In genomic region chr2:73783402-73783801, GRCh38 we compare ENCODE assay signal across 10 cellular contexts. TPM values are rescaled to one million over a fixed set of nuclear protein-coding genes. Genes with fewer than 3 reads are reported as not detected.
DNase-seq lines count a peak whose midpoint lies in the region; ATAC-seq, FAIRE-seq and TF ChIP-seq lines count a peak whose summit lies in the region.
"Not testable (repeated sequence)": the region's sequence is repeated elsewhere in the genome, so short reads cannot be mapped to it uniquely, and the experiment has no call there.
"Had no signal": no experiment of that assay in that cellular context is flagged by ENCODE, and none has a peak within 500 bp of the region (broad histone marks: within the 10 kb centered on the region; RNA-seq: fewer than 3 reads in every experiment).

No MANE protein-coding gene starts in this region.

- H3K9ac ChIP-seq in H9 (ENCODE audit: extremely low read depth, insufficient read length, low read length); SK-N-SH: not testable (repeated sequence)

- H3K79me2 ChIP-seq in H9 (ENCODE audit: insufficient read depth, low read length) = not testable (repeated sequence)
- peaks cover 14% of the 10 kb centered on the region for H3K79me2 ChIP-seq in SK-N-SH (ENCODE audit: insufficient read depth)

- not testable (repeated sequence) for H3K27me3 ChIP-seq in H9 (ENCODE audit: insufficient read depth, low read length); SK-N-SH (ENCODE audit: insufficient read depth); brain microvascular endothelial cell (replicated peaks); foreskin keratinocyte

- H3K9me3 ChIP-seq in H9 (ENCODE audit: control insufficient read depth, low read depth, low read length); SK-N-SH: not testable (repeated sequence)

- not testable (repeated sequence) for H3K79me1 ChIP-seq in H9 (ENCODE audit: insufficient read depth, low read depth, low read length, poor library complexity, severe bottlenecking)

- H3K27me3 Mint-ChIP-seq in H9 (ENCODE audit: low read depth) = not testable (repeated sequence)

- H3K4me2 ChIP-seq in H9 (ENCODE audit: insufficient read depth, insufficient read length, low read length); SK-N-SH: not testable (repeated sequence)

- H3K23me2 ChIP-seq in H9 (ENCODE audit: insufficient read length, low read depth, low read length, poor library complexity, severe bottlenecking) = not testable (repeated sequence)

- no CpG with 5 or more reads among the region's 15 CpGs for WGBS in H9 (ENCODE audit: extremely low coverage, insufficient read length, low lambda C conversion rate)
- WGBS in SK-N-SH (ENCODE audit: low lambda C conversion rate) = 74% methylated on average over 15 of the region's 15 CpGs

- H3K4me1 ChIP-seq in H9 (ENCODE audit: insufficient read depth, low read length); SK-N-SH (ENCODE audit: control insufficient read depth in 1 of 2, insufficient read depth in 2 of 2, low read depth in 1 of 2, low read length in 1 of 2); foreskin keratinocyte: not testable (repeated sequence)

- H3K9me3 Mint-ChIP-seq in H9 = not testable (repeated sequence)

- not testable (repeated sequence) for H3K36me3 ChIP-seq in SK-N-SH (replicated peaks in 1 of 2; ENCODE audit: control insufficient read depth in 1 of 2, insufficient read depth in 2 of 2, low read length in 1 of 2); brain microvascular endothelial cell (replicated peaks)

- POLR2A ChIA-PET in SK-N-SH (lab: Yijun Ruan, JAX) = not testable (repeated sequence)

- TF ChIP-seq RAD21 in SK-N-SH (IDR thresholded peaks at IDR 0.05; ENCODE audit: low read length) = not testable (repeated sequence)

- FAIRE-seq in urothelium cell line (lab: Jason Lieb, UNC) = not testable (repeated sequence)

- not testable (repeated sequence) for H2BK5ac ChIP-seq in H9 (ENCODE audit: insufficient read length, low read length)

- H3K14ac ChIP-seq in H9 (ENCODE audit: insufficient read depth, low read length) = not testable (repeated sequence)

- H2BK15ac ChIP-seq in H9 (ENCODE audit: low read depth, low read length) = not testable (repeated sequence)

- in situ Hi-C loops in brain microvascular endothelial cell (cut with HindIII; ENCODE audit: low pct_ligation_motif_present, low sequenced_read_pairs) = not testable (repeated sequence)

- H3K4me3 ChIP-seq in SK-N-SH (ENCODE audit: low read depth in 2 of 2, low read length in 1 of 2); brain microvascular endothelial cell (ENCODE audit: low read depth, low read length): not testable (repeated sequence)

- H3K23ac ChIP-seq in H9 (ENCODE audit: insufficient read length, low read depth, low read length) = not testable (repeated sequence)

- H4K20me1 ChIP-seq in H9 (ENCODE audit: control insufficient read depth, insufficient read depth, insufficient read length); SK-N-SH (ENCODE audit: insufficient read depth): not testable (repeated sequence)

- H2AFZ ChIP-seq in H9 (ENCODE audit: low read length) (peak overlapping the region; percentile 62), SK-N-SH (ENCODE audit: low read depth) (peak overlapping the region; percentile 46; the same call in 1 of the 2 replicates)

- H3K27ac ChIP-seq in H9 (ENCODE audit: insufficient read length, low read depth, low read length); SK-N-SH (ENCODE audit: low read depth in 2 of 2, low read length in 1 of 2); brain microvascular endothelial cell: not testable (repeated sequence)
- H3K27ac ChIP-seq in foreskin keratinocyte = peak overlapping the region; percentile 51

- not testable (repeated sequence) for H3K4me3 Mint-ChIP-seq in H9

- H3K9me2 ChIP-seq in SK-N-SH = not testable (repeated sequence)

- not testable (repeated sequence) for H3K36me3 Mint-ChIP-seq in H9 (ENCODE audit: insufficient read depth in 1 of 3, low read depth in 3 of 3)

- H3F3A ChIP-seq in SK-N-SH (replicated peaks; ENCODE audit: insufficient read depth) = not testable (repeated sequence)

- not testable (repeated sequence) for H2BK20ac ChIP-seq in H9 (ENCODE audit: low read depth, low read length, poor library complexity, severe bottlenecking)

- not testable (repeated sequence) for H3K4ac ChIP-seq in H9 (ENCODE audit: low read depth, low read length)

- H3K18ac ChIP-seq in H9 (ENCODE audit: insufficient read length, low read depth, low read length) = not testable (repeated sequence)

- not testable (repeated sequence) for TF ChIP-seq CTCF in H9 (conservative IDR thresholded peaks at IDR 0.05); SK-N-SH (IDR thresholded peaks at IDR 0.05); brain microvascular endothelial cell (IDR thresholded peaks at IDR 0.05; ENCODE audit: low read depth, low read length, missing control alignments); foreskin keratinocyte (conservative IDR thresholded peaks at IDR 0.05)

- H2BK120ac ChIP-seq in H9 (ENCODE audit: low read depth, low read length, poor library complexity, severe bottlenecking) = not testable (repeated sequence)

- H4K8ac ChIP-seq in H9 (replicated peaks; ENCODE audit: insufficient read length, low read depth, low read length) = not testable (repeated sequence)

- not testable (repeated sequence) for H3K56ac ChIP-seq in H9 (ENCODE audit: insufficient read length, low read depth, low read length)

- peak; percentile 35 for ATAC-seq in foreskin keratinocyte

- CTCF ChIA-PET in SK-N-SH (lab: Yijun Ruan, JAX) = not testable (repeated sequence)

- not testable (repeated sequence) for H4K5ac ChIP-seq in H9 (ENCODE audit: insufficient read length, low read depth, low read length)

- not testable (repeated sequence) for H3T11ph ChIP-seq in H9 (ENCODE audit: low read length)

- not testable (repeated sequence) for H3K4me1 Mint-ChIP-seq in H9

- H2AK5ac ChIP-seq in H9 (ENCODE audit: insufficient read length, low read length) = not testable (repeated sequence)

- H3K27ac Mint-ChIP-seq in H9 = not testable (repeated sequence)

- H2BK12ac ChIP-seq in H9 (ENCODE audit: insufficient read length, low read depth, low read length) = not testable (repeated sequence)

- not testable (repeated sequence) for TF ChIP-seq EP300 in SK-N-SH (IDR thresholded peaks at IDR 0.05; ENCODE audit: borderline replicate concordance in 1 of 2, low read depth in 1 of 2, low read length in 1 of 2)

- DNase-seq in EH (ENCODE audit: low read depth) = peak; percentile 20
- peak; percentile 29 for DNase-seq in H9
- DNase-seq in NCI-H460 (ENCODE audit: extremely low read depth, low read depth) = peak; percentile 17
- DNase-seq in SK-N-SH = not testable (repeated sequence)
- peak; percentile 38 for DNase-seq in brain microvascular endothelial cell
- DNase-seq in foreskin keratinocyte = peak in 1 of 2 donors; percentile 68
- peak; percentile 4 for DNase-seq in myocyte (ENCODE audit: low read depth)
- peak; percentile 41 for DNase-seq in urothelium cell line (ENCODE audit: low spot score)

- H4K91ac ChIP-seq in H9 (ENCODE audit: insufficient read length, low read depth, low read length) = not testable (repeated sequence)

RNA-seq across cellular contexts. Expression of gene C2orf78, which starts 0.6 kb away (rescaled TPM):
- total RNA-seq in H9 (2021) (0.07 and 0.09 TPM in 2 replicates), foreskin keratinocyte (not detected in 2 replicates), myocyte (not detected in 2 replicates)
- total RNA-seq in NCI-H460 (2014; rRNA removed; shearing (Covaris generic)) = not detected in 2 replicates
- polyA plus RNA-seq in NCI-H460 (2014; cell fraction: nucleus; rRNA removed) = not detected in 2 replicates
- polyA plus RNA-seq in SK-N-SH (2012; rRNA removed) (0.02 and 0.06 TPM in 2 replicates), foreskin keratinocyte (not detected in 2 replicates)
- polyA plus RNA-seq in SK-N-SH (2012; cell fraction: cytosol; rRNA removed) = 0.03 TPM in 2 replicates
- not detected in 2 replicates for polyA plus RNA-seq in SK-N-SH (2012; cell fraction: nucleus; rRNA removed)
- not detected for polyA plus RNA-seq in myocyte (2012)
- total RNA-seq: CD4-positive, alpha-beta T cell; IMR-90 had no signal

RNA-seq across cellular contexts. Expression of gene DUSP11, which starts 3.5 kb away (rescaled TPM):
- total RNA-seq in H9 (2021) (21.4 and 22.8 TPM in 2 replicates), foreskin keratinocyte (71.0 and 88.9 TPM in 2 replicates), myocyte (21.4 and 33.2 TPM in 2 replicates)
- total RNA-seq in NCI-H460 (2014; rRNA removed; shearing (Covaris generic)) = 35.0 and 36.6 TPM in 2 replicates
- polyA plus RNA-seq in NCI-H460 (2014; cell fraction: nucleus; rRNA removed) = 9.0 and 11.4 TPM in 2 replicates
- polyA plus RNA-seq in SK-N-SH (2012; rRNA removed) (14.4 and 19.3 TPM in 2 replicates), foreskin keratinocyte (64.1 and 73.5 TPM in 2 replicates)
- 19.8 and 23.0 TPM in 2 replicates for polyA plus RNA-seq in SK-N-SH (2012; cell fraction: cytosol; rRNA removed)
- 6.7 and 11.1 TPM in 2 replicates for polyA plus RNA-seq in SK-N-SH (2012; cell fraction: nucleus; rRNA removed)
- polyA plus RNA-seq in myocyte (2012) = 21.2 TPM

RNA-seq across cellular contexts. Expression of gene STAMBP, which starts 45.4 kb away (rescaled TPM):
- total RNA-seq in H9 (2021) = 45.2 and 45.5 TPM in 2 replicates
- total RNA-seq in NCI-H460 (2014; rRNA removed; shearing (Covaris generic)) = 81.2 and 88.6 TPM in 2 replicates
- 39.2 and 58.7 TPM in 2 replicates for polyA plus RNA-seq in NCI-H460 (2014; cell fraction: nucleus; rRNA removed)
- 42.2 and 54.5 TPM in 2 replicates for polyA plus RNA-seq in SK-N-SH (2012; rRNA removed)
- 49.8 and 49.9 TPM in 2 replicates for polyA plus RNA-seq in SK-N-SH (2012; cell fraction: cytosol; rRNA removed)
- polyA plus RNA-seq in SK-N-SH (2012; cell fraction: nucleus; rRNA removed) = 31.1 and 49.5 TPM in 2 replicates
- total RNA-seq in foreskin keratinocyte = 68.5 and 72.9 TPM in 2 replicates
- 59.5 and 64.0 TPM in 2 replicates for polyA plus RNA-seq in foreskin keratinocyte
- total RNA-seq in myocyte = 1,045 and 1,591 TPM in 2 replicates
- 548 TPM for polyA plus RNA-seq in myocyte (2012)

RNA-seq across cellular contexts. Expression of gene TPRKB, which starts 46.3 kb away (rescaled TPM):
- total RNA-seq in H9 (2021) (38.7 and 44.7 TPM in 2 replicates), foreskin keratinocyte (46.1 TPM in 2 replicates), myocyte (30.3 and 35.3 TPM in 2 replicates)
- 84.2 and 92.3 TPM in 2 replicates for total RNA-seq in NCI-H460 (2014; rRNA removed; shearing (Covaris generic))
- polyA plus RNA-seq in NCI-H460 (2014; cell fraction: nucleus; rRNA removed) = 77.8 and 97.4 TPM in 2 replicates
- polyA plus RNA-seq in SK-N-SH (2012; rRNA removed) (32.1 and 44.5 TPM in 2 replicates), foreskin keratinocyte (60.3 and 67.9 TPM in 2 replicates)
- polyA plus RNA-seq in SK-N-SH (2012; cell fraction: cytosol; rRNA removed) = 58.5 and 68.6 TPM in 2 replicates
- 6.5 and 12.9 TPM in 2 replicates for polyA plus RNA-seq in SK-N-SH (2012; cell fraction: nucleus; rRNA removed)
- 17.8 TPM for polyA plus RNA-seq in myocyte (2012)

Comparison
In these comparisons a context has a peak if more than half of its experiments do, and no peak if none do; other contexts are left out.
1. RNA of gene STAMBP, which starts 45.4 kb away (total RNA-seq): 1,045 to 1,591 TPM in myocyte; 81.2 to 88.6 TPM in NCI-H460, 68.5 to 72.9 TPM in foreskin keratinocyte and 45.2 to 45.5 TPM in H9; every median in the first group is over 10 times any median in the second.